15 cellular contexts compared by ENCODE assay signal in the genomic region with DNA sequence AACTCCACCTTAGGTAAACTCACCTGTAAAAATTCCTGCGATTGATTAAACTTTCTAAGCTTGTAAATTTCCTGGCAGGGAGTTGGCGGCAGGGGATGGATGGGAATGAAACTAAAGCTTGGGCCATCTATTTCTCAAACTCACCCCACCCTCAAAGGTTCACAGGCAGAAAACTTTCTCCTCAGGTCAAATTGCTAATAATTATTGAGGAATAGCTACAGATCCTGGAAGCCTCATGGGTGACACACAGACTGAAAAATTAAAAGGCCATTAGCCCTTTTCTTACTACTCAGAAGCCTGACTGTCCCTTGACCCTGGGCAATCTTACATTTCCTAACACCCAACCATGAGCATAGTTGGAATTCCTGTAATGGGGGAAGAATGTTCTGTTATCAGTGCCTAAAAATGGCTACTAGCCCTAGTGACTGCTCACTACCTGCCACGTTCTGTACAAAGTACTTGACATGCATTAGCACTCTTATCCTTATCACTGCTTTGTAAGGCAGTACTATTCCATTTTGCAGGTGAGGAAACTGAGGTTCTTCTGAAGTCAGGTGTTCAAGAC. TPM values are rescaled to one million over a fixed set of nuclear protein-coding genes. Genes with fewer than 3 reads are reported as not detected.
DNase-seq lines count a peak whose midpoint lies in the region; ATAC-seq, FAIRE-seq and TF ChIP-seq lines count a peak whose summit lies in the region.
"Had no signal": no experiment of that assay in that cellular context is flagged by ENCODE, and none has a peak within 500 bp of the region (broad histone marks: within the 10 kb centered on the region; RNA-seq: fewer than 3 reads in every experiment).

No MANE protein-coding gene starts in this region.

- peak overlapping the region; percentile 22 for H3K4me2 ChIP-seq in H9 (ENCODE audit: insufficient read depth, insufficient read length, low read length)

- H3K27ac ChIP-seq in H9 (ENCODE audit: insufficient read length, low read depth, low read length) = no peak overlapping the region
- H3K27ac ChIP-seq in left lung = no peak overlapping the region
- no peak overlapping the region for H3K27ac ChIP-seq in small intestine (ENCODE audit: low read depth in 1 of 2, low read length in 1 of 2)

- H3K4me3 Mint-ChIP-seq in H9 = no peak overlapping the region
- H3K4me3 Mint-ChIP-seq in natural killer cell = no peak overlapping the region
- H3K4me3 Mint-ChIP-seq: CD8-positive, alpha-beta memory T cell had no signal

- no peak overlapping the region for H4K5ac ChIP-seq in H9 (ENCODE audit: insufficient read length, low read depth, low read length)

- H3K27me3 Mint-ChIP-seq in H9 (ENCODE audit: low read depth) = no peaks in the 10 kb centered on the region; the same call in 1 of the 2 replicates
- H3K27me3 Mint-ChIP-seq in natural killer cell (ENCODE audit: low read depth in 2 of 2) = peaks cover 24 to 38% of the 10 kb centered on the region in 2 donors

- H2BK15ac ChIP-seq in H9 (ENCODE audit: low read depth, low read length) = no peak overlapping the region

- H3K56ac ChIP-seq in H9 (ENCODE audit: insufficient read length, low read depth, low read length) = no peak overlapping the region

- WGBS in H9 (ENCODE audit: extremely low coverage, insufficient read length, low lambda C conversion rate) = no CpG with 5 or more reads among the region's 3 CpGs
- WGBS in small intestine, 3 donors = 27 to 57% (median 39%) methylated on average over 3 of the region's 3 CpGs

- no peak overlapping the region for H3K14ac ChIP-seq in H9 (ENCODE audit: insufficient read depth, low read length)

- no peak overlapping the region for H3T11ph ChIP-seq in H9 (ENCODE audit: low read length)

- H3K23ac ChIP-seq in H9 (ENCODE audit: insufficient read length, low read depth, low read length) = no peak overlapping the region

- H3K18ac ChIP-seq in H9 (ENCODE audit: insufficient read length, low read depth, low read length) = no peak overlapping the region

- H3K4me3 ChIP-seq in choroid plexus epithelial cell (ENCODE audit: low read depth, low read length) (no peak overlapping the region), left lung (no peak overlapping the region), small intestine (ENCODE audit: low read depth in 1 of 2, low read length in 2 of 2) (no peak overlapping the region)

- H2AFZ ChIP-seq in H9 (ENCODE audit: low read length) = no peak overlapping the region

- no peak overlapping the region for H2BK20ac ChIP-seq in H9 (ENCODE audit: low read depth, low read length, poor library complexity, severe bottlenecking)

- H4K20me1 ChIP-seq in H9 (ENCODE audit: control insufficient read depth, insufficient read depth, insufficient read length) = no peaks in the 10 kb centered on the region

- no peak overlapping the region for H3K4ac ChIP-seq in H9 (ENCODE audit: low read depth, low read length)

- H3K9me3 Mint-ChIP-seq in H9 (no peaks in the 10 kb centered on the region), natural killer cell (no peaks in the 10 kb centered on the region)
- H3K9me3 Mint-ChIP-seq: CD8-positive, alpha-beta memory T cell had no signal

- H3K79me1 ChIP-seq in H9 (ENCODE audit: insufficient read depth, low read depth, low read length, poor library complexity, severe bottlenecking) = no peaks in the 10 kb centered on the region

- FAIRE-seq in small intestine (lab: Jason Lieb, UNC) = no peak
- FAIRE-seq: GM18507 had no signal

- H3K36me3 Mint-ChIP-seq in H9 (ENCODE audit: insufficient read depth in 1 of 3, low read depth in 3 of 3) (no peaks in the 10 kb centered on the region; a peak in 1 of 7 replicates), natural killer cell (no peaks in the 10 kb centered on the region)

- H3K4me1 ChIP-seq in H9 (ENCODE audit: insufficient read depth, low read length) (peaks cover 7% of the 10 kb centered on the region; the same call in 1 of the 2 replicates), left lung (no peaks in the 10 kb centered on the region), small intestine (ENCODE audit: control insufficient read depth in 2 of 2, insufficient read depth in 1 of 2, low read depth in 1 of 2, low read length in 1 of 2) (no peaks in the 10 kb centered on the region)

- H3K23me2 ChIP-seq in H9 (ENCODE audit: insufficient read length, low read depth, low read length, poor library complexity, severe bottlenecking) = no peaks in the 10 kb centered on the region

- H3K27ac Mint-ChIP-seq in H9 = no peak overlapping the region
- no peak overlapping the region for H3K27ac Mint-ChIP-seq in natural killer cell
- H3K27ac Mint-ChIP-seq: CD8-positive, alpha-beta memory T cell had no signal

- TF ChIP-seq CTCF in H9 (conservative IDR thresholded peaks at IDR 0.05) (no peak), choroid plexus epithelial cell (conservative IDR thresholded peaks at IDR 0.05; ENCODE audit: low read depth, low read length) (no peak), left lung (IDR thresholded peaks at IDR 0.05) (no peak), natural killer cell (IDR thresholded peaks at IDR 0.05) (no peak)

- H3K9ac ChIP-seq in H9 (ENCODE audit: extremely low read depth, insufficient read length, low read length) = no peak overlapping the region

- H4K91ac ChIP-seq in H9 (ENCODE audit: insufficient read length, low read depth, low read length) = no peak overlapping the region

- DNase-seq in EH (ENCODE audit: low read depth) (peak; percentile 18), H9 (no peak), choroid plexus epithelial cell (ENCODE audit: low read depth) (peak; percentile 19), left lung (no peak), small intestine (no peak), natural killer cell (no peak), COR-L47 (lab: John Stamatoyannopoulos, UW) (no peak)
- DNase-seq: CD8-positive, alpha-beta memory T cell; NCI-H146; NCI-H446 treated with DMSO at 0.1 percent for 48 hours; NCI-H748 treated with DMSO at 0.1 percent for 48 hours had no signal

- intact Hi-C loops in left lung (cut with DNase I) (no loop called here), natural killer cell (cut with micrococcal nuclease) (no loop called here)

- H2BK120ac ChIP-seq in H9 (ENCODE audit: low read depth, low read length, poor library complexity, severe bottlenecking) = no peak overlapping the region

- H3K79me2 ChIP-seq in H9 (ENCODE audit: insufficient read depth, low read length) = no peaks in the 10 kb centered on the region

- no peaks in the 10 kb centered on the region for H3K9me3 ChIP-seq in H9 (ENCODE audit: control insufficient read depth, low read depth, low read length)
- no peaks in the 10 kb centered on the region for H3K9me3 ChIP-seq in left lung
- H3K9me3 ChIP-seq in small intestine (ENCODE audit: control insufficient read depth, low read depth) = no peaks in the 10 kb centered on the region

- H3K4me1 Mint-ChIP-seq in H9 (peaks cover 34 to 50% of the 10 kb centered on the region in 2 experiments), natural killer cell (no peaks in the 10 kb centered on the region)
- H3K4me1 Mint-ChIP-seq: CD8-positive, alpha-beta memory T cell had no signal

- no peak overlapping the region for H2AK5ac ChIP-seq in H9 (ENCODE audit: insufficient read length, low read length)

- ATAC-seq in left lung = peak; percentile 12
- no peak for ATAC-seq in natural killer cell
- ATAC-seq: SK-N-SH treated with all-trans-retinoic acid at 6 μM for 48 hours had no signal

- H3K27me3 ChIP-seq in H9 (ENCODE audit: insufficient read depth, low read length) = no peaks in the 10 kb centered on the region
- H3K27me3 ChIP-seq in left lung = no peaks in the 10 kb centered on the region
- no peaks in the 10 kb centered on the region for H3K27me3 ChIP-seq in small intestine (ENCODE audit: control insufficient read depth in 2 of 2, insufficient read depth in 2 of 2, low read length in 2 of 2)

- no peak overlapping the region for H4K8ac ChIP-seq in H9 (replicated peaks; ENCODE audit: insufficient read length, low read depth, low read length)

- H2BK12ac ChIP-seq in H9 (ENCODE audit: insufficient read length, low read depth, low read length) = no peak overlapping the region

- no peak overlapping the region for H2BK5ac ChIP-seq in H9 (ENCODE audit: insufficient read length, low read length)

- no peaks in the 10 kb centered on the region for H3K36me3 ChIP-seq in left lung
- H3K36me3 ChIP-seq in small intestine (ENCODE audit: control insufficient read depth in 2 of 2, insufficient read depth in 2 of 2, low read length in 2 of 2) = no peaks in the 10 kb centered on the region

RNA-seq across cellular contexts. Expression of a gene that starts 12.4 kb away (rescaled TPM):
- total RNA-seq in H9 (2021) = 0.22 and 0.33 TPM in 2 replicates
- total RNA-seq in left lung = under 1 TPM; 0.39 to 0.87 TPM
- 1 to 10 TPM in 1 of 3 donors, not detected in 2; 3.0 TPM for polyA plus RNA-seq in small intestine
- total RNA-seq in natural killer cell = under 1 TPM in 1 of 3 donors, not detected in 2; 0.30 TPM
- total RNA-seq: CD8-positive, alpha-beta memory T cell had no signal
- polyA plus RNA-seq: AG04450; BJ; CD8-positive, alpha-beta memory T cell had no signal

RNA-seq across cellular contexts. Expression of a gene that starts 54.7 kb away (rescaled TPM):
- total RNA-seq in H9 (2021) (133 and 137 TPM in 2 replicates), left lung (1,000 to 10,000 TPM in 1 of 2 donors, 100 to 1,000 TPM in 1; 967 to 1,413 TPM), natural killer cell (10 to 100 TPM; 33.2 to 53.6 (median 33.5) TPM)
- polyA plus RNA-seq in small intestine = 100 to 1,000 TPM; 106 to 220 (median 198) TPM

RNA-seq across cellular contexts. Expression of a gene that starts 55.1 kb away (rescaled TPM):
- total RNA-seq in H9 (2021) (36.3 and 37.5 TPM in 2 replicates), left lung (10 to 100 TPM; 22.7 to 27.7 TPM), natural killer cell (10 to 100 TPM; 12.0 to 18.2 (median 15.3) TPM)
- polyA plus RNA-seq in small intestine = 10 to 100 TPM; 23.4 to 30.3 (median 25.3) TPM

Comparison
In these comparisons a context has a peak if more than half of its experiments do, and no peak if none do; other contexts are left out.
1. DNase-seq: peak in EH (single experiment) and choroid plexus epithelial cell (single experiment); none in H9 (single experiment), left lung (0 of 2), small intestine (single experiment), natural killer cell (single experiment) and COR-L47 (single experiment).